ENCODE assay signal across 8 cellular contexts in genomic region chr11:111422494-111423249, GRCh38. TPM values are rescaled to one million over a fixed set of nuclear protein-coding genes. Genes with fewer than 3 reads are reported as not detected.
A peak's percentile ranks its signal among the peaks of the same experiment; 100 is the strongest.
DNase-seq lines count a peak whose midpoint lies in the region; ATAC-seq lines count a peak whose summit lies in the region.

No MANE protein-coding gene starts in this region.

- no peaks in the 10 kb centered on the region for H3K4me1 ChIP-seq in trophoblast cell (ENCODE audit: control insufficient read depth in 1 of 2, insufficient read depth in 2 of 2, low read length in 2 of 2)

- no peak overlapping the region for H3K14ac ChIP-seq in trophoblast cell (ENCODE audit: low read length)

- no CpG with 5 or more reads among the region's 12 CpGs for WGBS in trophoblast cell (ENCODE audit: extremely low coverage, insufficient coverage, insufficient read length)

- no peak overlapping the region for H3K4me3 ChIP-seq in trophoblast cell (ENCODE audit: low read depth, low read length)

- no peak overlapping the region for H3K27ac ChIP-seq in trophoblast cell (ENCODE audit: low read depth, low read length)

- H2AFZ ChIP-seq in trophoblast cell (ENCODE audit: insufficient read depth, low read length, poor library complexity), result no peak overlapping the region

- H3K9ac ChIP-seq in trophoblast cell (ENCODE audit: low read length), result no peak overlapping the region

- H3K27me3 ChIP-seq in trophoblast cell (ENCODE audit: insufficient read depth, low read length), result no peaks in the 10 kb centered on the region

- H3K9me3 ChIP-seq in trophoblast cell (ENCODE audit: insufficient read depth, low read depth, low read length), result no peaks in the 10 kb centered on the region

- no peak overlapping the region for H4K12ac ChIP-seq in trophoblast cell (ENCODE audit: low read depth, low read length)

- no peaks in the 10 kb centered on the region for H3K79me2 ChIP-seq in trophoblast cell (ENCODE audit: control insufficient read depth, insufficient read depth, low read length, poor library complexity)

- no peaks in the 10 kb centered on the region for H3K36me3 ChIP-seq in trophoblast cell (ENCODE audit: control insufficient read depth in 1 of 2, insufficient read depth in 2 of 2, low read length in 2 of 2)

- H2BK5ac ChIP-seq in trophoblast cell (ENCODE audit: low read depth, low read length, poor library complexity), result no peak overlapping the region

- no peak overlapping the region for H4K91ac ChIP-seq in trophoblast cell (ENCODE audit: low read depth, low read length)

- no peak overlapping the region for H2BK120ac ChIP-seq in trophoblast cell (ENCODE audit: insufficient read depth, low read length, poor library complexity)

- no peak overlapping the region for H4K8ac ChIP-seq in trophoblast cell (ENCODE audit: low read depth, low read length)

- no peaks in the 10 kb centered on the region for H3K79me1 ChIP-seq in trophoblast cell (ENCODE audit: low read length)

- no peak overlapping the region for H2BK12ac ChIP-seq in trophoblast cell (ENCODE audit: low read length)

- H3K4ac ChIP-seq in trophoblast cell (ENCODE audit: low read depth, low read length), result no peak overlapping the region

- H3K23ac ChIP-seq in trophoblast cell (ENCODE audit: low read length), result no peak overlapping the region

- DNase-seq in CD1c-positive myeloid dendritic cell (ENCODE audit: extremely low spot score) (peak; percentile 23), NCI-H510A (lab: John Stamatoyannopoulos, UW) (peak; percentile 40), fibroblast of peridontal ligament (ENCODE audit: extremely low read depth) (peak; percentile 30), trophoblast cell (peak; percentile 9 to 55), mesenteric fat pad (ENCODE audit: low spot score) (no peak)
- peak; percentile 65 for DNase-seq in activated CD8-positive, alpha-beta memory T cell treated with anti-CD3 and anti-CD28 coated beads, Interleukin-2, amount 50 U/mL, for 4 hours

- no peak overlapping the region for H3K4me2 ChIP-seq in trophoblast cell (ENCODE audit: low read length)

- peak; percentile 83 for ATAC-seq in GM19035 (IDR thresholded peaks at IDR 0.05; ENCODE audit: unreplicated experiment)
- peak; percentile 69 for ATAC-seq in HG03135 (IDR thresholded peaks at IDR 0.05; ENCODE audit: unreplicated experiment)

- H3K18ac ChIP-seq in trophoblast cell (ENCODE audit: low read length), result no peak overlapping the region

- H2AK5ac ChIP-seq in trophoblast cell (ENCODE audit: low read length), result no peak overlapping the region

RNA-seq across cellular contexts. Expression of gene POU2AF1, which starts 43.6 kb away (rescaled TPM):
- polyA plus RNA-seq in trophoblast cell (2013), result 0.08 TPM in 1 of 2 replicates, not detected in the other
- 0.10 TPM for total RNA-seq in mesenteric fat pad
